18 cellular contexts compared by ENCODE assay signal in genomic region chr3:49882182-49882581, GRCh38. TPM values are rescaled to one million over a fixed set of nuclear protein-coding genes. Genes with fewer than 3 reads are reported as not detected.
DNase-seq lines count a peak whose midpoint lies in the region; ATAC-seq and TF ChIP-seq lines count a peak whose summit lies in the region.
"Had no signal": no experiment of that assay in that cellular context is flagged by ENCODE, and none has a peak within 500 bp of the region (broad histone marks: within the 10 kb centered on the region; RNA-seq: fewer than 3 reads in every experiment).

No MANE protein-coding gene starts in this region.

- intact Hi-C loops in Right ventricle myocardium superior (cut with DNase I) (no loop called here), cardiac septum (cut with DNase I) (no loop called here)

- no peak for TF ChIP-seq CTCF in cardiac fibroblast (IDR thresholded peaks at IDR 0.05; ENCODE audit: low read depth, low read length)

- peaks cover 18% of the 10 kb centered on the region for H3K4me1 ChIP-seq in stomach smooth muscle (ENCODE audit: control insufficient read depth, insufficient read depth, low read length)
- H3K4me1 ChIP-seq: breast epithelium, foreskin keratinocyte, pancreas had no signal

- no peak overlapping the region for H3K9ac ChIP-seq in stomach smooth muscle (ENCODE audit: low read length in 2 of 2)

- DNase-seq in Right ventricle myocardium superior (peak; percentile 53), cardiac septum (ENCODE audit: low spot score) (no peak), cardiac fibroblast (ENCODE audit: low read depth in 2 of 2) (peak; percentile 9 to 11), left kidney (ENCODE audit: low read depth, low spot score) (peak; percentile 47), C1 segment of cervical spinal cord (lab: John Stamatoyannopoulos, UW) (no peak)
- no peak for DNase-seq in activated naive CD4-positive, alpha-beta T cell (lab: John Stamatoyannopoulos, UW)
- DNase-seq: activated CD8-positive, alpha-beta memory T cell treated with anti-CD3 and anti-CD28 coated beads, Interleukin-2, amount 50 U/mL, for 48 hours; activated naive CD4-positive, alpha-beta T cell treated with anti-CD3 and anti-CD28 coated beads, Interleukin-2, amount 50 U/mL, for 16 hours; COR-L47; effector memory CD4-positive, alpha-beta T cell; foreskin keratinocyte; NCI-H1048; pancreas; stimulated activated naive CD8-positive, alpha-beta T cell treated with anti-CD3 and anti-CD28 coated beads, Interleukin-15, Interleukin-2, amounts not matched to agents 100 U/mL and 50 U/mL, for 24 hours had no signal

- ATAC-seq in Right ventricle myocardium superior (ENCODE audit: poor library complexity): peak; percentile 86
- no peak for ATAC-seq in HG03039 (IDR thresholded peaks at IDR 0.05; ENCODE audit: unreplicated experiment)
- ATAC-seq: foreskin keratinocyte; pancreas; stimulated activated naive CD8-positive, alpha-beta T cell treated with anti-CD3 and anti-CD28 coated beads, Interleukin-15, Interleukin-2, amounts not matched to agents 100 U/mL and 50 U/mL, for 24 hours had no signal

- H3K27me3 ChIP-seq in stomach smooth muscle (ENCODE audit: control insufficient read depth in 1 of 2, insufficient read depth in 2 of 2, low read length in 2 of 2): no peaks in the 10 kb centered on the region
- H3K27me3 ChIP-seq: breast epithelium, foreskin keratinocyte, pancreas had no signal

- H3K4me3 ChIP-seq in cardiac fibroblast (replicated peaks in 1 of 2; ENCODE audit: low read depth in 2 of 2, low read length in 2 of 2): no peak overlapping the region
- H3K4me3 ChIP-seq in stomach smooth muscle (ENCODE audit: low read length in 2 of 2): peak overlapping the region; percentile 32 to 44
- H3K4me3 ChIP-seq: breast epithelium, pancreas had no signal

- H3K9me3 ChIP-seq in stomach smooth muscle (ENCODE audit: control insufficient read depth in 2 of 2, low read length in 2 of 2): no peaks in the 10 kb centered on the region
- H3K9me3 ChIP-seq: breast epithelium, pancreas had no signal

- H3K27ac ChIP-seq in stomach smooth muscle (ENCODE audit: low read length): peak overlapping the region; percentile 31
- H3K27ac ChIP-seq: breast epithelium, foreskin keratinocyte, pancreas had no signal

- no peaks in the 10 kb centered on the region for H3K36me3 ChIP-seq in stomach smooth muscle (ENCODE audit: control insufficient read depth in 2 of 2, insufficient read depth in 2 of 2, low read length in 2 of 2)
- H3K36me3 ChIP-seq: breast epithelium, pancreas had no signal

RNA-seq across cellular contexts. Expression of gene CAMKV, which starts 12.5 kb away (rescaled TPM):
- not detected for total RNA-seq in Right ventricle myocardium superior
- total RNA-seq in cardiac septum: not detected
- total RNA-seq: foreskin keratinocyte had no signal

RNA-seq across cellular contexts. Expression of gene MST1R, which starts 21.5 kb away (rescaled TPM):
- total RNA-seq in Right ventricle myocardium superior (1.5 TPM), cardiac septum (1.2 TPM)
- total RNA-seq: A673 had no signal

RNA-seq across cellular contexts. Expression of gene TRAIP, which starts 25.8 kb away (rescaled TPM):
- total RNA-seq in Right ventricle myocardium superior (1.7 TPM), cardiac septum (2.0 TPM)

RNA-seq across cellular contexts. Expression of gene MON1A, which starts 47.4 kb away (rescaled TPM):
- total RNA-seq in Right ventricle myocardium superior (7.8 TPM), cardiac septum (9.4 TPM)

RNA-seq across cellular contexts. Expression of gene RBM6, which starts 57.8 kb away (rescaled TPM):
- total RNA-seq in Right ventricle myocardium superior (43.0 TPM), cardiac septum (37.9 TPM)

Comparison
In these comparisons a context has a peak if more than half of its experiments do, and no peak if none do; other contexts are left out.
1. DNase-seq: peak in Right ventricle myocardium superior (single experiment), cardiac fibroblast (2 of 2) and left kidney (single experiment); none in cardiac septum (single experiment), activated naive CD4-positive, alpha-beta T cell (0 of 4) and C1 segment of cervical spinal cord (0 of 14).
2. H3K4me3 ChIP-seq: peak in stomach smooth muscle (2 of 2); none in cardiac fibroblast (0 of 2).